9 cellular contexts compared by ENCODE assay signal in genomic region chr1:54273837-54274192, GRCh38.
A peak's percentile ranks its signal among the peaks of the same experiment; 100 is the strongest.
DNase-seq lines count a peak whose midpoint lies in the region; ATAC-seq and TF ChIP-seq lines count a peak whose summit lies in the region.
"Had no signal": no experiment of that assay in that cellular context is flagged by ENCODE, and none has a peak within 500 bp of the region (broad histone marks: within the 10 kb centered on the region; RNA-seq: fewer than 3 reads in every experiment).

No MANE protein-coding gene starts in this region.

- no peak for ATAC-seq in GM19395 (IDR thresholded peaks at IDR 0.05; ENCODE audit: unreplicated experiment)
- ATAC-seq: effector memory CD8-positive, alpha-beta T cell had no signal

- peaks cover 58% of the 10 kb centered on the region for H4K20me1 ChIP-seq in hepatocyte (ENCODE audit: insufficient read depth, poor library complexity, severe bottlenecking)

- no peaks in the 10 kb centered on the region for H3K9me2 ChIP-seq in hepatocyte (replicated peaks; ENCODE audit: insufficient read depth)

- WGBS in hepatocyte (ENCODE audit: low lambda C conversion rate, missing lambda C conversion rate) = 85% methylated on average over 4 of the region's 4 CpGs

- no peak overlapping the region for H3K4me3 ChIP-seq in H7 (ENCODE audit: insufficient read depth, low read depth, low read length)
- H3K4me3 ChIP-seq in WERI-Rb-1 (ENCODE audit: low read depth, low read length) = peak overlapping the region; percentile 28
- H3K4me3 ChIP-seq in hepatocyte = no peak overlapping the region
- peak overlapping the region; percentile 52 for H3K4me3 ChIP-seq in skeletal muscle satellite cell (ENCODE audit: low read length)

- peak overlapping the region; percentile 61 for H3K4me2 ChIP-seq in hepatocyte
- H3K4me2 ChIP-seq in skeletal muscle satellite cell (ENCODE audit: low read length) = peak overlapping the region; percentile 79

- peaks cover 53% of the 10 kb centered on the region for H3K4me1 ChIP-seq in hepatocyte (ENCODE audit: insufficient read depth)
- peaks cover 62% of the 10 kb centered on the region for H3K4me1 ChIP-seq in skeletal muscle satellite cell (ENCODE audit: control insufficient read depth, insufficient read depth, low read length)

- peaks cover 77% of the 10 kb centered on the region for H3K79me2 ChIP-seq in hepatocyte

- no peaks in the 10 kb centered on the region for H3K27me3 ChIP-seq in H7 (ENCODE audit: control insufficient read depth, insufficient read depth, low read length)
- no peaks in the 10 kb centered on the region for H3K27me3 ChIP-seq in WERI-Rb-1 (ENCODE audit: insufficient read depth, low read depth, severe bottlenecking)
- no peaks in the 10 kb centered on the region for H3K27me3 ChIP-seq in hepatocyte
- no peaks in the 10 kb centered on the region for H3K27me3 ChIP-seq in skeletal muscle satellite cell (ENCODE audit: control insufficient read depth, insufficient read depth, low read length)

- H3K27ac ChIP-seq in WERI-Rb-1 = peak overlapping the region; percentile 87
- H3K27ac ChIP-seq in hepatocyte = peak overlapping the region; percentile 88

- TF ChIP-seq CTCF in WERI-Rb-1 (IDR thresholded peaks at IDR 0.05; ENCODE audit: low read depth, low read length) = no peak
- TF ChIP-seq CTCF in hepatocyte (IDR thresholded peaks at IDR 0.05; ENCODE audit: poor library complexity) = no peak

- H3K36me3 ChIP-seq in H7 (replicated peaks; ENCODE audit: control insufficient read depth, insufficient read depth, low read length) (peaks cover 2% of the 10 kb centered on the region), WERI-Rb-1 (peaks cover 64% of the 10 kb centered on the region), hepatocyte (replicated peaks; ENCODE audit: insufficient read depth, low read depth) (no peaks in the 10 kb centered on the region), skeletal muscle satellite cell (ENCODE audit: insufficient read depth, low read length) (peaks cover 5% of the 10 kb centered on the region)

- no peak overlapping the region for H2AFZ ChIP-seq in hepatocyte

- DNase-seq in H7 (peak; percentile 91), WERI-Rb-1 (peak; percentile 96), hepatocyte (ENCODE audit: low spot score) (peak; percentile 38), LoVo (ENCODE audit: low spot score) (no peak), UCSD-AML1 (lab: John Stamatoyannopoulos, UW; ENCODE audit: unreplicated experiment) (no peak)
- DNase-seq in stimulated activated CD4-positive, alpha-beta T cell treated with anti-CD3 and anti-CD28 coated beads, Interleukin-4, amount 100 ng/mL, for 4 hours = no peak
- DNase-seq: effector memory CD8-positive, alpha-beta T cell had no signal

- peak overlapping the region; percentile 71 for H3K9ac ChIP-seq in skeletal muscle satellite cell (ENCODE audit: low read depth, low read length)

- H3K9me3 ChIP-seq in WERI-Rb-1 (ENCODE audit: severe bottlenecking) (no peaks in the 10 kb centered on the region), hepatocyte (ENCODE audit: low read depth) (no peaks in the 10 kb centered on the region), skeletal muscle satellite cell (replicated peaks; ENCODE audit: low read length) (no peaks in the 10 kb centered on the region)

Comparison
In these comparisons a context has a peak if more than half of its experiments do, and no peak if none do; other contexts are left out.
1. DNase-seq: peak in H7 (single experiment), WERI-Rb-1 (single experiment) and hepatocyte (single experiment); none in LoVo (single experiment), stimulated activated CD4-positive, alpha-beta T cell treated with anti-CD3 and anti-CD28 coated beads, Interleukin-4, amount 100 ng/mL, for 4 hours (0 of 2) and UCSD-AML1 (single experiment).
2. H3K4me3 ChIP-seq: peak in WERI-Rb-1 (single experiment) and skeletal muscle satellite cell (single experiment); none in H7 (single experiment) and hepatocyte (single experiment).